In genomic region chr3:120816728-120817127, GRCh38 we compare ENCODE assay signal across 31 cellular contexts.
DNase-seq lines count a peak whose midpoint lies in the region; ATAC-seq, FAIRE-seq and TF ChIP-seq lines count a peak whose summit lies in the region.
"Had no signal": no experiment of that assay in that cellular context is flagged by ENCODE, and none has a peak within 500 bp of the region (broad histone marks: within the 10 kb centered on the region; RNA-seq: fewer than 3 reads in every experiment).

No MANE protein-coding gene starts in this region.

- no peak overlapping the region for H3K9ac ChIP-seq in neuronal stem cell (ENCODE audit: low read depth, low read length, poor library complexity)
- no peak overlapping the region for H3K9ac ChIP-seq in H9 (ENCODE audit: extremely low read depth, insufficient read length, low read length)

- no peak overlapping the region for H2BK5ac ChIP-seq in neuronal stem cell (ENCODE audit: low read length)
- no peak overlapping the region for H2BK5ac ChIP-seq in H9 (ENCODE audit: insufficient read length, low read length)

- H2AK5ac ChIP-seq in neuronal stem cell (ENCODE audit: low read depth, low read length) = no peak overlapping the region
- H2AK5ac ChIP-seq in H9 (ENCODE audit: insufficient read length, low read length) = no peak overlapping the region

- H3K4me3 Mint-ChIP-seq in brain = no peak overlapping the region
- no peak overlapping the region for H3K4me3 Mint-ChIP-seq in H9
- H3K4me3 Mint-ChIP-seq: activated naive CD8-positive, alpha-beta T cell treated with anti-CD3 and anti-CD28 coated beads, Interleukin-2, amount 50 U/mL, for 24 hours; HFFc6; IgD-negative memory B cell; nephron progenitor cell had no signal

- no peak overlapping the region for H2BK120ac ChIP-seq in neuronal stem cell (ENCODE audit: low read depth, low read length)
- H2BK120ac ChIP-seq in H9 (ENCODE audit: low read depth, low read length, poor library complexity, severe bottlenecking) = no peak overlapping the region

- H2BK15ac ChIP-seq in neuronal stem cell (ENCODE audit: low read length) (no peak overlapping the region), H9 (ENCODE audit: low read depth, low read length) (no peak overlapping the region)

- no peak overlapping the region for H3K56ac ChIP-seq in H9 (ENCODE audit: insufficient read length, low read depth, low read length)

- no peaks in the 10 kb centered on the region for H3K23me2 ChIP-seq in H9 (ENCODE audit: insufficient read length, low read depth, low read length, poor library complexity, severe bottlenecking)

- peak; percentile 36 for ATAC-seq in HG02798 (IDR thresholded peaks at IDR 0.05; ENCODE audit: poor library complexity, unreplicated experiment)
- ATAC-seq: activated naive CD8-positive, alpha-beta T cell treated with anti-CD3 and anti-CD28 coated beads, Interleukin-2, amount 50 U/mL, for 24 hours; Panc1; psoas muscle had no signal

- H3K4me2 ChIP-seq in neuronal stem cell (ENCODE audit: insufficient read depth, low read length, poor library complexity, severe bottlenecking) (no peak overlapping the region), H9 (ENCODE audit: insufficient read depth, insufficient read length, low read length) (no peak overlapping the region)

- H3K27me3 ChIP-seq in neuronal stem cell (ENCODE audit: control insufficient read depth in 3 of 3, insufficient read depth in 3 of 3, low read depth in 1 of 3, low read length in 3 of 3) (peaks cover 0 to 8% (median 0%) of the 10 kb centered on the region in 3 experiments), testis (no peaks in the 10 kb centered on the region), H9 (ENCODE audit: insufficient read depth, low read length) (no peaks in the 10 kb centered on the region)
- H3K27me3 ChIP-seq: transverse colon had no signal

- no peak overlapping the region for H2BK12ac ChIP-seq in neuronal stem cell (ENCODE audit: low read length)
- no peak overlapping the region for H2BK12ac ChIP-seq in H9 (ENCODE audit: insufficient read length, low read depth, low read length)

- H4K8ac ChIP-seq in neuronal stem cell (ENCODE audit: low read depth, low read length) (no peak overlapping the region), H9 (replicated peaks; ENCODE audit: insufficient read length, low read depth, low read length) (no peak overlapping the region)

- TF ChIP-seq CTCF in brain (conservative IDR thresholded peaks at IDR 0.05) = no peak
- TF ChIP-seq CTCF in testis (IDR thresholded peaks at IDR 0.05) = no peak
- TF ChIP-seq CTCF in D721Med (IDR thresholded peaks at IDR 0.05; ENCODE audit: insufficient read depth, missing control alignments) = no peak
- no peak for TF ChIP-seq CTCF in H9 (conservative IDR thresholded peaks at IDR 0.05)

- no peak overlapping the region for H2BK20ac ChIP-seq in H9 (ENCODE audit: low read depth, low read length, poor library complexity, severe bottlenecking)

- H3K27ac Mint-ChIP-seq in brain (peak overlapping the region in 3 of 5 experiments; percentile 38 to 53 (median 46)), H9 (no peak overlapping the region)
- H3K27ac Mint-ChIP-seq: activated naive CD8-positive, alpha-beta T cell treated with anti-CD3 and anti-CD28 coated beads, Interleukin-2, amount 50 U/mL, for 24 hours; HFFc6; nephron progenitor cell had no signal

- peaks cover 6% of the 10 kb centered on the region for H3K4me1 Mint-ChIP-seq in brain
- peaks cover 0 to 6% of the 10 kb centered on the region in 2 experiments; a peak in 1 of 4 replicates for H3K4me1 Mint-ChIP-seq in H9
- H3K4me1 Mint-ChIP-seq: activated naive CD8-positive, alpha-beta T cell treated with anti-CD3 and anti-CD28 coated beads, Interleukin-2, amount 50 U/mL, for 24 hours; IgD-negative memory B cell had no signal

- H3K79me1 ChIP-seq in neuronal stem cell (ENCODE audit: low read depth, low read length) (no peaks in the 10 kb centered on the region), H9 (ENCODE audit: insufficient read depth, low read depth, low read length, poor library complexity, severe bottlenecking) (no peaks in the 10 kb centered on the region)

- H3K27ac ChIP-seq in neuronal stem cell (replicated peaks; ENCODE audit: low read length) = no peak overlapping the region
- peak overlapping the region in 1 of 2 donors; percentile 58 for H3K27ac ChIP-seq in testis
- no peak overlapping the region for H3K27ac ChIP-seq in H9 (ENCODE audit: insufficient read length, low read depth, low read length)
- H3K27ac ChIP-seq: C4-2B, psoas muscle, transverse colon, WERI-Rb-1 had no signal

- FAIRE-seq in D721Med (lab: Jason Lieb, UNC) = no peak
- FAIRE-seq: colon had no signal

- H3K4ac ChIP-seq in neuronal stem cell (ENCODE audit: low read length) (no peak overlapping the region), H9 (ENCODE audit: low read depth, low read length) (no peak overlapping the region)

- H3K9me3 ChIP-seq in neuronal stem cell (replicated peaks in 1 of 2; ENCODE audit: control insufficient read depth in 2 of 2, insufficient read depth in 1 of 2, low read depth in 1 of 2, low read length in 2 of 2) (no peaks in the 10 kb centered on the region), testis (no peaks in the 10 kb centered on the region), H9 (ENCODE audit: control insufficient read depth, low read depth, low read length) (no peaks in the 10 kb centered on the region)
- H3K9me3 ChIP-seq: Caco-2, psoas muscle, transverse colon had no signal

- H3K14ac ChIP-seq in neuronal stem cell (ENCODE audit: low read length) (no peak overlapping the region), H9 (ENCODE audit: insufficient read depth, low read length) (no peak overlapping the region)

- DNase-seq in neuronal stem cell (ENCODE audit: low spot score) = no peak
- DNase-seq in testis = peak; percentile 58
- no peak for DNase-seq in A172 (ENCODE audit: low spot score)
- DNase-seq in D721Med (ENCODE audit: insufficient read length, low spot score) = no peak
- no peak for DNase-seq in H9
- DNase-seq: activated CD4-positive, alpha-beta T cell treated with anti-CD3 and anti-CD28 coated beads for 48 hours; activated CD8-positive, alpha-beta memory T cell treated with anti-CD3 and anti-CD28 coated beads for 24 hours; activated gamma-delta T cell treated with Interleukin-2 at 50 U/mL for 16 hours; activated naive CD8-positive, alpha-beta T cell treated with anti-CD3 and anti-CD28 coated beads, Interleukin-2, amount 50 U/mL, for 24 hours; activated T-cell treated with anti-CD3 and anti-CD28 coated beads, Interleukin-2, amount 50 U/mL, for 1 hour; Caco-2; effector memory CD4-positive, alpha-beta T cell; HFFc6; NCI-H1694; NCI-H2171; NCI-H524; nephron progenitor cell; psoas muscle; SHP77 treated with DMSO at 0.1 percent for 48 hours; stimulated activated naive CD4-positive, alpha-beta T cell treated with Interleukin-2 at 50 U/mL for 16 hours; SW 1271; T-helper 9 cell; transverse colon; WERI-Rb-1 had no signal

- no peaks in the 10 kb centered on the region for H3K79me2 ChIP-seq in H9 (ENCODE audit: insufficient read depth, low read length)

- H3K4me1 ChIP-seq in neuronal stem cell (ENCODE audit: control insufficient read depth in 2 of 2, insufficient read depth in 1 of 2, low read depth in 1 of 2, low read length in 2 of 2) (no peaks in the 10 kb centered on the region), testis (peaks cover 11% of the 10 kb centered on the region), H9 (ENCODE audit: insufficient read depth, low read length) (no peaks in the 10 kb centered on the region)
- H3K4me1 ChIP-seq: psoas muscle had no signal

- H3K23ac ChIP-seq in neuronal stem cell (ENCODE audit: low read depth, low read length, poor library complexity) (no peak overlapping the region), H9 (ENCODE audit: insufficient read length, low read depth, low read length) (no peak overlapping the region)

- H4K20me1 ChIP-seq in H9 (ENCODE audit: control insufficient read depth, insufficient read depth, insufficient read length) = no peaks in the 10 kb centered on the region

- no peak for TF ChIP-seq POLR2A in testis (IDR thresholded peaks at IDR 0.05)

- H3T11ph ChIP-seq in H9 (ENCODE audit: low read length) = no peak overlapping the region

- no peak overlapping the region for H3K4me3 ChIP-seq in neuronal stem cell (ENCODE audit: low read length in 2 of 2)
- no peak overlapping the region for H3K4me3 ChIP-seq in testis
- H3K4me3 ChIP-seq: lung, psoas muscle, transverse colon had no signal

- no peaks in the 10 kb centered on the region for H3K27me3 Mint-ChIP-seq in brain
- no peaks in the 10 kb centered on the region for H3K27me3 Mint-ChIP-seq in H9 (ENCODE audit: low read depth)

- no peak overlapping the region for H4K5ac ChIP-seq in H9 (ENCODE audit: insufficient read length, low read depth, low read length)

- no peaks in the 10 kb centered on the region for H3K36me3 Mint-ChIP-seq in brain
- no peaks in the 10 kb centered on the region for H3K36me3 Mint-ChIP-seq in H9 (ENCODE audit: insufficient read depth in 1 of 3, low read depth in 3 of 3)
- H3K36me3 Mint-ChIP-seq: IgD-negative memory B cell had no signal

- intact Hi-C loops in testis (cut with DNase I; ENCODE audit: low total_unique reads) = no loop called here

- no peak overlapping the region for H4K91ac ChIP-seq in neuronal stem cell (ENCODE audit: low read depth, low read length, poor library complexity)
- H4K91ac ChIP-seq in H9 (ENCODE audit: insufficient read length, low read depth, low read length) = no peak overlapping the region

- no CpG with 5 or more reads among the region's 4 CpGs for whole genome bisulfite sequencing in neuronal stem cell (ENCODE audit: extremely low coverage in 2 of 2, insufficient read length in 2 of 2, insufficient replicate concordance in 1 of 2), 2 donors
- WGBS in testis, 2 donors = 25 to 36% methylated on average over 4 of the region's 4 CpGs
- WGBS in H9 (ENCODE audit: extremely low coverage, insufficient read length, low lambda C conversion rate) = no CpG with 5 or more reads among the region's 4 CpGs

- H3K9me3 Mint-ChIP-seq in brain (no peaks in the 10 kb centered on the region), H9 (no peaks in the 10 kb centered on the region)
- H3K9me3 Mint-ChIP-seq: activated naive CD8-positive, alpha-beta T cell treated with anti-CD3 and anti-CD28 coated beads, Interleukin-2, amount 50 U/mL, for 24 hours; HFFc6; IgD-negative memory B cell; nephron progenitor cell had no signal

- H2AFZ ChIP-seq in neuronal stem cell (ENCODE audit: low read length) = peak overlapping the region; percentile 57
- no peak overlapping the region for H2AFZ ChIP-seq in H9 (ENCODE audit: low read length)

- no peaks in the 10 kb centered on the region for H3K36me3 ChIP-seq in neuronal stem cell (replicated peaks in 1 of 2; ENCODE audit: control insufficient read depth in 2 of 2, insufficient read depth in 2 of 2, low read length in 2 of 2)
- H3K36me3 ChIP-seq in testis (ENCODE audit: low read depth, missing control alignments) = no peaks in the 10 kb centered on the region
- H3K36me3 ChIP-seq: transverse colon, WERI-Rb-1 had no signal

- H3K18ac ChIP-seq in neuronal stem cell (ENCODE audit: low read length) (no peak overlapping the region), H9 (ENCODE audit: insufficient read length, low read depth, low read length) (no peak overlapping the region)

Comparison
In these comparisons a context has a peak if more than half of its experiments do, and no peak if none do; other contexts are left out.
1. H3K27ac Mint-ChIP-seq: peak in brain (3 of 5); none in H9 (0 of 3).